In genomic region chr13:41356788-41357187, GRCh38 we compare ENCODE assay signal across 13 cellular contexts. TPM values are rescaled to one million over a fixed set of nuclear protein-coding genes. Genes with fewer than 3 reads are reported as not detected.
DNase-seq lines count a peak whose midpoint lies in the region; ATAC-seq and TF ChIP-seq lines count a peak whose summit lies in the region.
"Had no signal": no experiment of that assay in that cellular context is flagged by ENCODE, and none has a peak within 500 bp of the region (broad histone marks: within the 10 kb centered on the region; RNA-seq: fewer than 3 reads in every experiment).

No MANE protein-coding gene starts in this region.

- CTCF ChIA-PET in CD4-positive, alpha-beta memory T cell (lab: Charles Lee; ENCODE audit: partially characterized antibody) = interaction anchor here (0.8 to 2.2 kb wide), 13 partner anchors 11 to 296 kb away, joined by 3 to 17 read pairs (median 5); partner anchors contain the start of gene RGCC

- H3K4me1 ChIP-seq in CD4-positive, alpha-beta memory T cell (ENCODE audit: insufficient read depth, low read length) = peaks cover 64% of the 10 kb centered on the region

- H3K36me3 Mint-ChIP-seq in CD4-positive, alpha-beta memory T cell = peaks cover 37 to 48% of the 10 kb centered on the region in 2 donors
- H3K36me3 Mint-ChIP-seq in T-helper 17 cell (ENCODE audit: low read depth) (peaks cover 5% of the 10 kb centered on the region), nephron progenitor cell (ENCODE audit: low read depth) (peaks cover 81% of the 10 kb centered on the region)
- peaks cover 21% of the 10 kb centered on the region for H3K36me3 Mint-ChIP-seq in activated naive CD4-positive, alpha-beta T cell treated with anti-CD3 and anti-CD28 coated beads, Interleukin-2, amount 50 U/mL, for 24 hours

- TF ChIP-seq CTCF in nephron progenitor cell (IDR thresholded peaks at IDR 0.05) = no peak

- intact Hi-C loops in CD4-positive, alpha-beta memory T cell (cut with micrococcal nuclease) = loop anchor here (2.0 to 5.0 kb wide), 3 partner anchors 44 to 920 kb away; partner anchors contain the start of gene NAA16

- H3K4me3 Mint-ChIP-seq in CD4-positive, alpha-beta memory T cell = peak overlapping the region; percentile 71 to 89 (median 78)
- H3K4me3 Mint-ChIP-seq in T-helper 17 cell (peak overlapping the region; percentile 76), nephron progenitor cell (no peak overlapping the region)
- H3K4me3 Mint-ChIP-seq in activated naive CD4-positive, alpha-beta T cell treated with anti-CD3 and anti-CD28 coated beads, Interleukin-2, amount 50 U/mL, for 24 hours = peak overlapping the region; percentile 69

- H3K4me3 ChIP-seq in CD4-positive, alpha-beta memory T cell (ENCODE audit: low read length in 2 of 2) = peak overlapping the region in 1 of 2 donors; percentile 16
- H3K4me3 ChIP-seq: GM23248, heart right ventricle had no signal

- H3K27me3 ChIP-seq in CD4-positive, alpha-beta memory T cell (ENCODE audit: insufficient read depth, low read length) = no peaks in the 10 kb centered on the region
- H3K27me3 ChIP-seq: heart right ventricle had no signal

- H3K4me1 Mint-ChIP-seq in CD4-positive, alpha-beta memory T cell = peaks cover 37 to 79% (median 62%) of the 10 kb centered on the region in 4 donors
- H3K4me1 Mint-ChIP-seq in T-helper 17 cell = peaks cover 27% of the 10 kb centered on the region
- peaks cover 86% of the 10 kb centered on the region for H3K4me1 Mint-ChIP-seq in activated naive CD4-positive, alpha-beta T cell treated with anti-CD3 and anti-CD28 coated beads, Interleukin-2, amount 50 U/mL, for 24 hours
- peaks cover 5% of the 10 kb centered on the region for H3K4me1 Mint-ChIP-seq in nephron progenitor cell

- ATAC-seq in T-helper 17 cell (peak; percentile 82), GM18907 (IDR thresholded peaks at IDR 0.05; ENCODE audit: unreplicated experiment) (no peak)
- ATAC-seq: heart right ventricle, HepG2 had no signal

- POLR2A ChIA-PET in CD4-positive, alpha-beta memory T cell (lab: Charles Lee; ENCODE audit: partially characterized antibody) = interaction anchor here (0.7 to 5.5 kb wide), 18 partner anchors 8 to 346 kb away, joined by 3 to 53 read pairs (median 4); partner anchors contain the start of genes MTRF1, RGCC and WBP4

- H3K36me3 ChIP-seq in CD4-positive, alpha-beta memory T cell (ENCODE audit: insufficient read depth, low read length) = peaks cover 3% of the 10 kb centered on the region

- H3K27ac ChIP-seq in CD4-positive, alpha-beta memory T cell (ENCODE audit: low read depth, low read length) = peak overlapping the region; percentile 67
- H3K27ac ChIP-seq: GM23248 had no signal

- no peaks in the 10 kb centered on the region for H3K9me3 Mint-ChIP-seq in CD4-positive, alpha-beta memory T cell
- H3K9me3 Mint-ChIP-seq in activated naive CD4-positive, alpha-beta T cell treated with anti-CD3 and anti-CD28 coated beads, Interleukin-2, amount 50 U/mL, for 24 hours = no peaks in the 10 kb centered on the region
- H3K9me3 Mint-ChIP-seq in nephron progenitor cell = no peaks in the 10 kb centered on the region

- H3K27ac Mint-ChIP-seq in CD4-positive, alpha-beta memory T cell = peak overlapping the region; percentile 86 to 99 (median 97)
- H3K27ac Mint-ChIP-seq in T-helper 17 cell (peak overlapping the region; percentile 98), nephron progenitor cell (peak overlapping the region; percentile 41)
- peak overlapping the region; percentile 94 for H3K27ac Mint-ChIP-seq in activated naive CD4-positive, alpha-beta T cell treated with anti-CD3 and anti-CD28 coated beads, Interleukin-2, amount 50 U/mL, for 24 hours

- peak; percentile 65 to 71 (median 69) for DNase-seq in CD4-positive, alpha-beta memory T cell
- DNase-seq in T-helper 17 cell (peak in 1 of 3 donors; percentile 20), nephron progenitor cell (no peak), H4 (ENCODE audit: low spot score) (no peak), dedifferentiated amniotic fluid mesenchymal stem cell (ENCODE audit: extremely low spot score) (no peak), COLO668 (lab: John Stamatoyannopoulos, UW; ENCODE audit: unreplicated experiment) (no peak)
- DNase-seq: amniotic stem cell, GM23248, heart right ventricle, NCI-H2081 treated with DMSO at 0.1 percent for 48 hours had no signal

- no peaks in the 10 kb centered on the region for H3K9me3 ChIP-seq in CD4-positive, alpha-beta memory T cell (ENCODE audit: control insufficient read depth in 1 of 2, low read length in 2 of 2)
- H3K9me3 ChIP-seq in T-helper 17 cell (ENCODE audit: control insufficient read depth, low read length, poor library complexity, severe bottlenecking) = no peaks in the 10 kb centered on the region
- H3K9me3 ChIP-seq: heart right ventricle had no signal

- H3K27me3 Mint-ChIP-seq in CD4-positive, alpha-beta memory T cell = no peaks in the 10 kb centered on the region
- H3K27me3 Mint-ChIP-seq in T-helper 17 cell (no peaks in the 10 kb centered on the region), nephron progenitor cell (ENCODE audit: low read depth, poor library complexity) (no peaks in the 10 kb centered on the region)
- H3K27me3 Mint-ChIP-seq in activated naive CD4-positive, alpha-beta T cell treated with anti-CD3 and anti-CD28 coated beads, Interleukin-2, amount 50 U/mL, for 24 hours = no peaks in the 10 kb centered on the region

RNA-seq across cellular contexts. Expression of gene NAA16, which starts 45.7 kb away (rescaled TPM):
- 10 to 100 TPM; 62.3 to 62.5 TPM for total RNA-seq in CD4-positive, alpha-beta memory T cell
- 10 to 100 TPM in 1 of 2 donors, 1 to 10 TPM in 1; 8.6 to 17.1 TPM for polyA plus RNA-seq in CD4-positive, alpha-beta memory T cell
- 10 to 100 TPM; 38.3 to 41.5 TPM for total RNA-seq in T-helper 17 cell
- 6.6 and 6.8 TPM in 2 replicates for total RNA-seq in H4 (2014; rRNA removed; shearing (Covaris generic))

Comparison
In these comparisons a context has a peak if more than half of its experiments do, and no peak if none do; other contexts are left out.
1. DNase-seq: peak in CD4-positive, alpha-beta memory T cell (5 of 5); none in nephron progenitor cell (single experiment), H4 (single experiment), dedifferentiated amniotic fluid mesenchymal stem cell (single experiment) and COLO668 (single experiment).
2. H3K27ac Mint-ChIP-seq: peak in every context shown above with its lines; median percentile 98 in T-helper 17 cell; 97 in CD4-positive, alpha-beta memory T cell; 94 in activated naive CD4-positive, alpha-beta T cell treated with anti-CD3 and anti-CD28 coated beads, Interleukin-2, amount 50 U/mL, for 24 hours; 41 in nephron progenitor cell.